ENCODE assay signal across 19 cellular contexts in genomic region chrX:63740382-63740781, GRCh38.
DNase-seq lines count a peak whose midpoint lies in the region; ATAC-seq, FAIRE-seq and TF ChIP-seq lines count a peak whose summit lies in the region.
"Had no signal": no experiment of that assay in that cellular context is flagged by ENCODE, and none has a peak within 500 bp of the region (broad histone marks: within the 10 kb centered on the region; RNA-seq: fewer than 3 reads in every experiment).

No MANE protein-coding gene starts in this region.

- no peaks in the 10 kb centered on the region for H3K27me3 Mint-ChIP-seq in stimulated activated naive CD8-positive, alpha-beta T cell treated with anti-CD3 and anti-CD28 coated beads, Interleukin-15, amount 100 ng/mL, for 72 hours
- no peaks in the 10 kb centered on the region for H3K27me3 Mint-ChIP-seq in nephron progenitor cell (ENCODE audit: low read depth, poor library complexity)

- no peak for FAIRE-seq in H54 (lab: Jason Lieb, UNC)

- H3K9me3 Mint-ChIP-seq in stimulated activated naive CD8-positive, alpha-beta T cell treated with anti-CD3 and anti-CD28 coated beads, Interleukin-15, amount 100 ng/mL, for 72 hours, result no peaks in the 10 kb centered on the region
- peaks cover 29% of the 10 kb centered on the region for H3K9me3 Mint-ChIP-seq in nephron progenitor cell
- H3K9me3 Mint-ChIP-seq: CD14-positive monocyte, nephron, WTC11 had no signal

- CTCF ChIA-PET in RWPE1 (lab: Yijun Ruan, JAX), result interaction anchor here (0.6 kb wide), 1 partner anchor 57 kb away, joined by 3 read pairs; no protein-coding TSS in a partner anchor

- TF ChIP-seq CTCF in foreskin fibroblast (IDR thresholded peaks at IDR 0.05; ENCODE audit: low read depth, low read length), result no peak
- TF ChIP-seq CTCF in nephron progenitor cell (IDR thresholded peaks at IDR 0.05), result no peak
- no peak for TF ChIP-seq CTCF in RWPE1 (conservative IDR thresholded peaks at IDR 0.05; ENCODE audit: low read depth)

- no peak for TF ChIP-seq POLR2A in H54 (IDR thresholded peaks at IDR 0.05; ENCODE audit: low read depth, low read length)

- H3K27ac Mint-ChIP-seq in stimulated activated naive CD8-positive, alpha-beta T cell treated with anti-CD3 and anti-CD28 coated beads, Interleukin-15, amount 100 ng/mL, for 72 hours, result no peak overlapping the region
- H3K27ac Mint-ChIP-seq in nephron progenitor cell, result no peak overlapping the region
- H3K27ac Mint-ChIP-seq: CD14-positive monocyte, nephron, WTC11 had no signal

- H3K4me3 Mint-ChIP-seq in stimulated activated naive CD8-positive, alpha-beta T cell treated with anti-CD3 and anti-CD28 coated beads, Interleukin-15, amount 100 ng/mL, for 72 hours, result no peak overlapping the region
- H3K4me3 Mint-ChIP-seq in nephron progenitor cell, result no peak overlapping the region
- H3K4me3 Mint-ChIP-seq: CD14-positive monocyte, nephron, WTC11 had no signal

- H3K27ac ChIP-seq in RWPE1, result no peak overlapping the region
- H3K27ac ChIP-seq: ascending aorta, coronary artery had no signal

- peak; percentile 50 for ATAC-seq in stimulated activated naive CD8-positive, alpha-beta T cell treated with anti-CD3 and anti-CD28 coated beads, Interleukin-15, amount 100 ng/mL, for 72 hours
- ATAC-seq in stimulated activated naive CD8-positive, alpha-beta T cell treated with anti-CD3 and anti-CD28 coated beads, Interleukin-15, Interleukin-2, amounts not matched to agents 100 U/mL and 50 U/mL, for 24 hours, result no peak
- ATAC-seq in GM21737 (IDR thresholded peaks at IDR 0.05; ENCODE audit: unreplicated experiment) (peak; percentile 57), HG03095 (IDR thresholded peaks at IDR 0.05; ENCODE audit: unreplicated experiment) (peak; percentile 70)

- DNase-seq in stimulated activated naive CD8-positive, alpha-beta T cell treated with anti-CD3 and anti-CD28 coated beads, Interleukin-15, amount 100 ng/mL, for 72 hours, result no peak
- no peak for DNase-seq in stimulated activated naive CD8-positive, alpha-beta T cell treated with anti-CD3 and anti-CD28 coated beads, Interleukin-15, Interleukin-2, amounts not matched to agents 100 U/mL and 50 U/mL, for 24 hours
- no peak for DNase-seq in foreskin fibroblast
- no peak for DNase-seq in nephron progenitor cell
- no peak for DNase-seq in H54 (ENCODE audit: insufficient read length, low spot score)
- no peak for DNase-seq in RWPE1 (ENCODE audit: low spot score)
- DNase-seq: DMS79 treated with DMSO at 0.1 percent for 48 hours, glutamatergic neuron, mammary epithelial cell, NCI-H187 treated with DMSO at 0.1 percent for 48 hours, NCI-H69, RPMI8226 had no signal

- POLR2A ChIA-PET in RWPE1 (lab: Yijun Ruan, JAX; ENCODE audit: low non-redundant PET), result no interaction called here

- peaks cover 43% of the 10 kb centered on the region for H3K4me1 Mint-ChIP-seq in stimulated activated naive CD8-positive, alpha-beta T cell treated with anti-CD3 and anti-CD28 coated beads, Interleukin-15, amount 100 ng/mL, for 72 hours
- H3K4me1 Mint-ChIP-seq in nephron progenitor cell, result peaks cover 16% of the 10 kb centered on the region

- H3K4me3 ChIP-seq in foreskin fibroblast (ENCODE audit: low read depth in 1 of 2, low read length in 2 of 2), result no peak overlapping the region
- H3K4me3 ChIP-seq: ascending aorta, coronary artery had no signal

- peaks cover under 1% of the 10 kb centered on the region for H3K36me3 Mint-ChIP-seq in nephron progenitor cell (ENCODE audit: low read depth)
- H3K36me3 Mint-ChIP-seq: CD14-positive monocyte, WTC11 had no signal
